39 cellular contexts compared by ENCODE assay signal in genomic region chr12:120661432-120661831, GRCh38. TPM values are rescaled to one million over a fixed set of nuclear protein-coding genes. Genes with fewer than 3 reads are reported as not detected.
"Had no signal": no experiment of that assay in that cellular context is flagged by ENCODE, and none has a peak within 500 bp of the region (broad histone marks: within the 10 kb centered on the region; RNA-seq: fewer than 3 reads in every experiment).

No MANE protein-coding gene starts in this region.

- DNase-seq: MG63, MM.1S, MV-4-11, NCI-H1048, NCI-H1092, NCI-H1092 treated with DMSO at 0.1 percent for 48 hours, NCI-H1105, NCI-H1105 treated with DMSO at 0.1 percent for 48 hours, NCI-H1417, NCI-H1417 treated with DMSO at 0.1 percent for 48 hours, NCI-H1436, NCI-H1436 treated with DMSO at 0.1 percent for 48 hours, NCI-H146, NCI-H1694, NCI-H1694 treated with DMSO at 0.1 percent for 48 hours, NCI-H187, NCI-H187 treated with DMSO at 0.1 percent for 48 hours, NCI-H1930, NCI-H2029, NCI-H2029 treated with DMSO at 0.1 percent for 48 hours, NCI-H2081, NCI-H2081 treated with DMSO at 0.1 percent for 48 hours, NCI-H2107, NCI-H2171, NCI-H2171 treated with DMSO at 0.1 percent for 48 hours, NCI-H2227 treated with DMSO at 0.1 percent for 48 hours, NCI-H226, NCI-H345, NCI-H446, NCI-H446 treated with DMSO at 0.1 percent for 48 hours, NCI-H510A, NCI-H510A treated with DMSO at 0.1 percent for 48 hours, NCI-H524, NCI-H524 treated with DMSO at 0.1 percent for 48 hours, NCI-H526, NCI-H526 treated with DMSO at 0.1 percent for 48 hours had no signal

- H3K27me3 ChIP-seq: MG63 had no signal

- H3K36me3 ChIP-seq: MG63 had no signal

- H3K9me3 ChIP-seq: MG63 had no signal

- H3K4me3 ChIP-seq: MG63 had no signal

RNA-seq across cellular contexts. Expression of gene CABP1, which starts 21.0 kb away (rescaled TPM):
- total RNA-seq: M059J, MCF 10A, NCI-H460 had no signal
